ENCODE assay signal across 9 cellular contexts in genomic region chr20:31566658-31567379, GRCh38. TPM values are rescaled to one million over a fixed set of nuclear protein-coding genes. Genes with fewer than 3 reads are reported as not detected.
DNase-seq lines count a peak whose midpoint lies in the region; ATAC-seq and TF ChIP-seq lines count a peak whose summit lies in the region.
"Had no signal": no experiment of that assay in that cellular context is flagged by ENCODE, and none has a peak within 500 bp of the region (broad histone marks: within the 10 kb centered on the region; RNA-seq: fewer than 3 reads in every experiment).

No MANE protein-coding gene starts in this region.

- in situ Hi-C loops in G401 (cut with HindIII; ENCODE audit: low sequenced_read_pairs): no loop called here

- peak overlapping the region in 1 of 2 donors; percentile 37 for H3K27ac ChIP-seq in left lung

- DNase-seq in G401 (ENCODE audit: low spot score) (peak; percentile 59), NCI-H2081 (lab: John Stamatoyannopoulos, UW) (peak; percentile 91 to 97), nephron progenitor cell (no peak), Right ventricle myocardium inferior (ENCODE audit: missing footprints) (no peak), anterior cingulate cortex (lab: John Stamatoyannopoulos, UW) (no peak), left lung (no peak)
- peak; percentile 35 for DNase-seq in activated naive CD4-positive, alpha-beta T cell treated with anti-CD3 and anti-CD28 coated beads for 36 hours
- DNase-seq: NCI-H82 had no signal

- peak overlapping the region; percentile 68 for H3K27ac Mint-ChIP-seq in activated naive CD4-positive, alpha-beta T cell treated with anti-CD3 and anti-CD28 coated beads for 36 hours
- H3K27ac Mint-ChIP-seq in nephron progenitor cell: peak overlapping the region; percentile 94

- H3K4me1 ChIP-seq in left lung: peaks cover 0 to 68% of the 10 kb centered on the region in 2 donors

- no peaks in the 10 kb centered on the region for H3K9me3 ChIP-seq in left lung

- ATAC-seq in HG02642 (IDR thresholded peaks at IDR 0.05; ENCODE audit: poor library complexity, unreplicated experiment) (no peak), Right ventricle myocardium inferior (no peak), left lung (no peak)

- TF ChIP-seq CTCF in nephron progenitor cell (IDR thresholded peaks at IDR 0.05) (no peak), left lung (IDR thresholded peaks at IDR 0.05) (no peak)

- no peak overlapping the region for H3K4me3 Mint-ChIP-seq in activated naive CD4-positive, alpha-beta T cell treated with anti-CD3 and anti-CD28 coated beads for 36 hours
- H3K4me3 Mint-ChIP-seq in nephron progenitor cell: no peak overlapping the region

- H3K36me3 Mint-ChIP-seq in activated naive CD4-positive, alpha-beta T cell treated with anti-CD3 and anti-CD28 coated beads for 36 hours (ENCODE audit: low read depth): peaks cover 18% of the 10 kb centered on the region
- peaks cover 22% of the 10 kb centered on the region for H3K36me3 Mint-ChIP-seq in nephron progenitor cell (ENCODE audit: low read depth)

- no peak overlapping the region for H3K4me3 ChIP-seq in left lung

- H3K9me3 Mint-ChIP-seq in activated naive CD4-positive, alpha-beta T cell treated with anti-CD3 and anti-CD28 coated beads for 36 hours: no peaks in the 10 kb centered on the region
- H3K9me3 Mint-ChIP-seq in nephron progenitor cell: no peaks in the 10 kb centered on the region

- no peaks in the 10 kb centered on the region for H3K27me3 Mint-ChIP-seq in activated naive CD4-positive, alpha-beta T cell treated with anti-CD3 and anti-CD28 coated beads for 36 hours (ENCODE audit: low read depth)
- peaks cover 2% of the 10 kb centered on the region for H3K27me3 Mint-ChIP-seq in nephron progenitor cell (ENCODE audit: low read depth, poor library complexity)

- H3K36me3 ChIP-seq in left lung: peaks cover 0 to 92% of the 10 kb centered on the region in 2 donors

- peaks cover 17% of the 10 kb centered on the region for H3K4me1 Mint-ChIP-seq in activated naive CD4-positive, alpha-beta T cell treated with anti-CD3 and anti-CD28 coated beads for 36 hours (ENCODE audit: low read depth)
- H3K4me1 Mint-ChIP-seq in nephron progenitor cell: peaks cover 33% of the 10 kb centered on the region

- no peaks in the 10 kb centered on the region for H3K27me3 ChIP-seq in left lung

- intact Hi-C loops in activated naive CD4-positive, alpha-beta T cell treated with anti-CD3 and anti-CD28 coated beads for 36 hours (cut with micrococcal nuclease): no loop called here
- intact Hi-C loops in Right ventricle myocardium inferior (cut with DNase I): no loop called here
- intact Hi-C loops in left lung (cut with DNase I): loop anchor here in 1 of 2 donors (10.0 kb wide), 1 partner anchor 48 kb away; no protein-coding TSS in a partner anchor

- CTCF ChIA-PET in activated naive CD4-positive, alpha-beta T cell treated with anti-CD3 and anti-CD28 coated beads for 36 hours (lab: Charles Lee): interaction anchor here (0.8 to 14.0 kb wide), 8 partner anchors 9 to 172 kb away, joined by 3 to 330 read pairs (median 4); no protein-coding TSS in a partner anchor

RNA-seq across cellular contexts. Expression of gene ID1, which starts 38.3 kb away (rescaled TPM):
- total RNA-seq in G401 (2014; rRNA removed; shearing (Covaris generic)): 1,330 and 1,439 TPM in 2 replicates
- 1 to 10 TPM; 1.8 to 2.4 TPM for total RNA-seq in activated naive CD4-positive, alpha-beta T cell treated with anti-CD3 and anti-CD28 coated beads for 36 hours
- total RNA-seq in Right ventricle myocardium inferior: 98.9 TPM
- total RNA-seq in left lung: 100 to 1,000 TPM; 185 to 297 TPM

RNA-seq across cellular contexts. Expression of gene HM13, which starts 52.6 kb away (rescaled TPM):
- total RNA-seq in G401 (2014; rRNA removed; shearing (Covaris generic)): 124 and 138 TPM in 2 replicates
- total RNA-seq in activated naive CD4-positive, alpha-beta T cell treated with anti-CD3 and anti-CD28 coated beads for 36 hours: 10 to 100 TPM; 67.3 to 69.4 TPM
- total RNA-seq in Right ventricle myocardium inferior (46.7 TPM), left lung (100 to 1,000 TPM; 185 to 282 TPM)

Comparison
In these comparisons a context has a peak if more than half of its experiments do, and no peak if none do; other contexts are left out.
1. DNase-seq: peak in G401 (single experiment), NCI-H2081 (2 of 2) and activated naive CD4-positive, alpha-beta T cell treated with anti-CD3 and anti-CD28 coated beads for 36 hours (single experiment); none in nephron progenitor cell (single experiment), Right ventricle myocardium inferior (single experiment), anterior cingulate cortex (0 of 58) and left lung (0 of 2).
2. RNA of gene ID1, which starts 38.3 kb away (total RNA-seq): 1,330 to 1,439 TPM in G401, 185 to 297 TPM in left lung and 98.9 TPM in Right ventricle myocardium inferior (single experiment); 1.8 to 2.4 TPM in activated naive CD4-positive, alpha-beta T cell treated with anti-CD3 and anti-CD28 coated beads for 36 hours; every median in the first group is over 10 times any median in the second.